Comparison of ENCODE assay signal across 1 cellular context in the genomic region with DNA sequence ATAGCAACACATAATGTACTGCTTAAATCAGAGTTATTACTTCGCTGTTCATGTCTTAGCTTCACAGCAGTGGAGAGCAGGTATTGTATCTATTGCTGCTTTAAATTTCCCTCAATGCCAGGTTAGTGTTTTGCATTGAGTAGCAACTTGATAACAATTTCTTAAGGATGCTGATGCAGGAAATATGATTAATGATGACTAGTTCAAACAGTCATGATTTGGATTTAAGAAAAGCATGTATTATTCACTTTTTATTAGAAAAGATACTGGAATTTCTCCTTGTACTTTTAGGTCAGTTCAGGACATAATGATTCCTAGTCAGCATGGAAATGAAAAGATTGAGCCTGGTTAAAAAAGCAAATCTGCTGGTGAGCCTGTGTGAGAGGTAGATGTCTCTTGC.
TF ChIP-seq lines count a peak whose summit lies in the region.

No MANE protein-coding gene starts in this region.

TF ChIP-seq in HepG2, 621 proteins besides CTCF, POLR2A, EP300 and RAD21:
- no peak for TF ChIP-seq PHF5A (CRISPR knock-in tag; IDR thresholded peaks at IDR 0.05; ENCODE audit: low read depth, unreplicated experiment)
- 0 out of 2 replicates have a peak, but pooled peaks have one; percentile 18 for TF ChIP-seq MAFF (IDR thresholded peaks at IDR 0.05; ENCODE audit: low read depth, low read length)
- TF ChIP-seq HMGA1 (CRISPR knock-in tag; conservative IDR thresholded peaks at IDR 0.05) = no peak
- peak in 1 of 2 experiments; percentile 26; a peak in 1 of 4 replicates for TF ChIP-seq MAFK (conservative IDR thresholded peaks at IDR 0.05 in 1 of 2, IDR thresholded peaks at IDR 0.05 in 1 of 2; ENCODE audit: low read length in 2 of 2)
TF ChIP-seq in HepG2: peak in this region for 2.
